1 cellular context compared by ENCODE assay signal in the genomic region with DNA sequence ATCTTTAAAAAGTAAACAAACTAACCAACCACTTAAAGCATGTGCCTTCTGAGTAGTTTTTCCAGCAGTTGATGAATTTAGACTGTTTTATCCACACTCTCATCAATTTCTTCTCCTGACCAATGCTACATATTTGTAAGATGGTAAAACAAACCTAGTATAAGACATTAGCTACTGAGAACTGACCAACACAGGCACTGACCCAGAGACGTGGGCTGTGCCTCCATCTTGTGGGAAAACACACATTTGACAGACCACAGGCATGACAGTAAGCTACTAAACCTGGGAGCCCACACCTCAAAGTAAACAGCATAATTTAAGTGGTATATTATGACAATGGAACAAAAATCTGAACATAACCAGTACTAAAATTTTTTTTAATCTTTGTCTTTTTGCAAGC.
TF ChIP-seq lines count a peak whose summit lies in the region.

No MANE protein-coding gene starts in this region.

TF ChIP-seq in GM12878, 131 proteins besides CTCF, POLR2A, EP300 and RAD21 (continued from another document):
- TF ChIP-seq, protein P1, sequence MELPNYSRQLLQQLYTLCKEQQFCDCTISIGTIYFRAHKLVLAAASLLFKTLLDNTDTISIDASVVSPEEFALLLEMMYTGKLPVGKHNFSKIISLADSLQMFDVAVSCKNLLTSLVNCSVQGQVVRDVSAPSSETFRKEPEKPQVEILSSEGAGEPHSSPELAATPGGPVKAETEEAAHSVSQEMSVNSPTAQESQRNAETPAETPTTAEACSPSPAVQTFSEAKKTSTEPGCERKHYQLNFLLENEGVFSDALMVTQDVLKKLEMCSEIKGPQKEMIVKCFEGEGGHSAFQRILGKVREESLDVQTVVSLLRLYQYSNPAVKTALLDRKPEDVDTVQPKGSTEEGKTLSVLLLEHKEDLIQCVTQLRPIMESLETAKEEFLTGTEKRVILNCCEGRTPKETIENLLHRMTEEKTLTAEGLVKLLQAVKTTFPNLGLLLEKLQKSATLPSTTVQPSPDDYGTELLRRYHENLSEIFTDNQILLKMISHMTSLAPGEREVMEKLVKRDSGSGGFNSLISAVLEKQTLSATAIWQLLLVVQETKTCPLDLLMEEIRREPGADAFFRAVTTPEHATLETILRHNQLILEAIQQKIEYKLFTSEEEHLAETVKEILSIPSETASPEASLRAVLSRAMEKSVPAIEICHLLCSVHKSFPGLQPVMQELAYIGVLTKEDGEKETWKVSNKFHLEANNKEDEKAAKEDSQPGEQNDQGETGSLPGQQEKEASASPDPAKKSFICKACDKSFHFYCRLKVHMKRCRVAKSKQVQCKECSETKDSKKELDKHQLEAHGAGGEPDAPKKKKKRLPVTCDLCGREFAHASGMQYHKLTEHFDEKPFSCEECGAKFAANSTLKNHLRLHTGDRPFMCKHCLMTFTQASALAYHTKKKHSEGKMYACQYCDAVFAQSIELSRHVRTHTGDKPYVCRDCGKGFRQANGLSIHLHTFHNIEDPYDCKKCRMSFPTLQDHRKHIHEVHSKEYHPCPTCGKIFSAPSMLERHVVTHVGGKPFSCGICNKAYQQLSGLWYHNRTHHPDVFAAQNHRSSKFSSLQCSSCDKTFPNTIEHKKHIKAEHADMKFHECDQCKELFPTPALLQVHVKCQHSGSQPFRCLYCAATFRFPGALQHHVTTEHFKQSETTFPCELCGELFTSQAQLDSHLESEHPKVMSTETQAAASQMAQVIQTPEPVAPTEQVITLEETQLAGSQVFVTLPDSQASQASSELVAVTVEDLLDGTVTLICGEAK (IDR thresholded peaks at IDR 0.05; ENCODE audit: borderline replicate concordance) = no peak
- TF ChIP-seq, protein P2, sequence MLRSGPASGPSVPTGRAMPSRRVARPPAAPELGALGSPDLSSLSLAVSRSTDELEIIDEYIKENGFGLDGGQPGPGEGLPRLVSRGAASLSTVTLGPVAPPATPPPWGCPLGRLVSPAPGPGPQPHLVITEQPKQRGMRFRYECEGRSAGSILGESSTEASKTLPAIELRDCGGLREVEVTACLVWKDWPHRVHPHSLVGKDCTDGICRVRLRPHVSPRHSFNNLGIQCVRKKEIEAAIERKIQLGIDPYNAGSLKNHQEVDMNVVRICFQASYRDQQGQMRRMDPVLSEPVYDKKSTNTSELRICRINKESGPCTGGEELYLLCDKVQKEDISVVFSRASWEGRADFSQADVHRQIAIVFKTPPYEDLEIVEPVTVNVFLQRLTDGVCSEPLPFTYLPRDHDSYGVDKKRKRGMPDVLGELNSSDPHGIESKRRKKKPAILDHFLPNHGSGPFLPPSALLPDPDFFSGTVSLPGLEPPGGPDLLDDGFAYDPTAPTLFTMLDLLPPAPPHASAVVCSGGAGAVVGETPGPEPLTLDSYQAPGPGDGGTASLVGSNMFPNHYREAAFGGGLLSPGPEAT (IDR thresholded peaks at IDR 0.05; ENCODE audit: low read depth) = no peak
- TF ChIP-seq CBX3 (IDR thresholded peaks at IDR 0.05; ENCODE audit: borderline replicate concordance, low read depth) = no peak
- TF ChIP-seq STAT1 (conservative IDR thresholded peaks at IDR 0.05) = no peak
- TF ChIP-seq HDAC6 (IDR thresholded peaks at IDR 0.05; ENCODE audit: unreplicated experiment) = no peak
- no peak for TF ChIP-seq ZNF622 (IDR thresholded peaks at IDR 0.05)
- no peak for TF ChIP-seq ZBED1 (IDR thresholded peaks at IDR 0.05; ENCODE audit: borderline replicate concordance)
- TF ChIP-seq LARP7 (IDR thresholded peaks at IDR 0.05) = no peak
- TF ChIP-seq, protein P3, sequence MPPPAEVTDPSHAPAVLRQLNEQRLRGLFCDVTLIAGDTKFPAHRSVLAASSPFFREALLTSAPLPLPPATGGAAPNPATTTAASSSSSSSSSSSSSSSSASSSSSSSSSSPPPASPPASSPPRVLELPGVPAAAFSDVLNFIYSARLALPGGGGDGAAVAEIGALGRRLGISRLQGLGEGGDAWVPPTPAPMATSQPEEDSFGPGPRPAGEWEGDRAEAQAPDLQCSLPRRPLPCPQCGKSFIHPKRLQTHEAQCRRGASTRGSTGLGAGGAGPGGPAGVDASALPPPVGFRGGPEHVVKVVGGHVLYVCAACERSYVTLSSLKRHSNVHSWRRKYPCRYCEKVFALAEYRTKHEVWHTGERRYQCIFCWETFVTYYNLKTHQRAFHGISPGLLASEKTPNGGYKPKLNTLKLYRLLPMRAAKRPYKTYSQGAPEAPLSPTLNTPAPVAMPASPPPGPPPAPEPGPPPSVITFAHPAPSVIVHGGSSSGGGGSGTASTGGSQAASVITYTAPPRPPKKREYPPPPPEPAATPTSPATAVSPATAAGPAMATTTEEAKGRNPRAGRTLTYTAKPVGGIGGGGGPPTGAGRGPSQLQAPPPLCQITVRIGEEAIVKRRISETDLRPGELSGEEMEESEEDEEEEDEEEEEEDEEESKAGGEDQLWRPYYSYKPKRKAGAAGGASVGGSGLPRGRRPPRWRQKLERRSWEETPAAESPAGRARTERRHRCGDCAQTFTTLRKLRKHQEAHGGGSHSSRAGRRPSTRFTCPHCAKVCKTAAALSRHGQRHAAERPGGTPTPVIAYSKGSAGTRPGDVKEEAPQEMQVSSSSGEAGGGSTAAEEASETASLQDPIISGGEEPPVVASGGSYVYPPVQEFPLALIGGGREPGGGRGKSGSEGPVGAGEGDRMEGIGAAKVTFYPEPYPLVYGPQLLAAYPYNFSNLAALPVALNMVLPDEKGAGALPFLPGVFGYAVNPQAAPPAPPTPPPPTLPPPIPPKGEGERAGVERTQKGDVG (CRISPR knock-in tag; IDR thresholded peaks at IDR 0.05) = no peak
- TF ChIP-seq CBFB (IDR thresholded peaks at IDR 0.05; ENCODE audit: low read depth) = no peak
- no peak for TF ChIP-seq NR2C2 (IDR thresholded peaks at IDR 0.05; ENCODE audit: borderline replicate concordance, control insufficient read depth, insufficient read length, low read depth)
